8 cellular contexts compared by ENCODE assay signal in genomic region chr4:5710065-5710961, GRCh38. TPM values are rescaled to one million over a fixed set of nuclear protein-coding genes. Genes with fewer than 3 reads are reported as not detected.
DNase-seq lines count a peak whose midpoint lies in the region; ATAC-seq, FAIRE-seq and TF ChIP-seq lines count a peak whose summit lies in the region.

No MANE protein-coding gene starts in this region.

- H3K4me3 Mint-ChIP-seq in activated naive CD8-positive, alpha-beta T cell treated with anti-CD3 and anti-CD28 coated beads for 36 hours: peak overlapping the region; percentile 6

- H3K27me3 Mint-ChIP-seq in activated naive CD8-positive, alpha-beta T cell treated with anti-CD3 and anti-CD28 coated beads for 36 hours: peaks cover 59% of the 10 kb centered on the region

- in situ Hi-C loops in GM23248 (cut with MboI): no loop called here

- H3K9me2 ChIP-seq in GM23248 (ENCODE audit: insufficient read depth): no peaks in the 10 kb centered on the region

- H3K9me3 ChIP-seq in A673 (ENCODE audit: low read depth, low read length, poor library complexity, severe bottlenecking) (peaks cover 7% of the 10 kb centered on the region), GM23248 (ENCODE audit: low read depth) (no peaks in the 10 kb centered on the region), right cardiac atrium (ENCODE audit: control insufficient read depth, low read length) (no peaks in the 10 kb centered on the region), small intestine (ENCODE audit: control insufficient read depth, low read depth) (no peaks in the 10 kb centered on the region)

- H3K27me3 ChIP-seq in A673 (replicated peaks; ENCODE audit: insufficient read depth, low read depth, low read length, poor library complexity) (no peaks in the 10 kb centered on the region), GM23248 (replicated peaks; ENCODE audit: insufficient read depth) (no peaks in the 10 kb centered on the region), right cardiac atrium (ENCODE audit: control insufficient read depth, insufficient read depth) (no peaks in the 10 kb centered on the region), small intestine (ENCODE audit: control insufficient read depth in 2 of 2, insufficient read depth in 2 of 2, low read length in 2 of 2) (peaks cover 4 to 9% of the 10 kb centered on the region in 2 donors)

- peaks cover 34% of the 10 kb centered on the region for H3F3A ChIP-seq in GM23248 (ENCODE audit: insufficient read depth)

- H3K27ac ChIP-seq in A673 (ENCODE audit: low read depth, low read length, poor library complexity, severe bottlenecking) (peak overlapping the region; percentile 42), GM23248 (peak overlapping the region; percentile 85), right cardiac atrium (ENCODE audit: low read length) (peak overlapping the region; percentile 57), small intestine (ENCODE audit: low read depth in 1 of 2, low read length in 1 of 2) (peak overlapping the region in 1 of 2 donors; percentile 46)

- peak overlapping the region; percentile 59 for H3K4me3 ChIP-seq in A673 (ENCODE audit: low read depth, low read length, poor library complexity, severe bottlenecking)
- H3K4me3 ChIP-seq in GM23248: peak overlapping the region; percentile 71
- H3K4me3 ChIP-seq in right cardiac atrium (ENCODE audit: low read length): peak overlapping the region; percentile 51
- peak overlapping the region; percentile 75 for H3K4me3 ChIP-seq in skeletal muscle cell (ENCODE audit: low read depth, low read length)
- H3K4me3 ChIP-seq in small intestine (ENCODE audit: low read depth in 1 of 2, low read length in 2 of 2): no peak overlapping the region

- peaks cover 9% of the 10 kb centered on the region for H3K9me3 Mint-ChIP-seq in activated naive CD8-positive, alpha-beta T cell treated with anti-CD3 and anti-CD28 coated beads for 36 hours

- no peaks in the 10 kb centered on the region for H3K36me3 Mint-ChIP-seq in activated naive CD8-positive, alpha-beta T cell treated with anti-CD3 and anti-CD28 coated beads for 36 hours

- CTCF ChIA-PET in A673 (lab: Charles Lee): no interaction called here

- peak; percentile 41 for TF ChIP-seq CTCF in A673 (conservative IDR thresholded peaks at IDR 0.05; ENCODE audit: low read depth, low read length)

- H4K20me1 ChIP-seq in GM23248 (ENCODE audit: insufficient read depth): no peaks in the 10 kb centered on the region

- peaks cover 7% of the 10 kb centered on the region for H3K4me1 Mint-ChIP-seq in activated naive CD8-positive, alpha-beta T cell treated with anti-CD3 and anti-CD28 coated beads for 36 hours

- intact Hi-C loops in A673 (cut with micrococcal nuclease; ENCODE audit: unreplicated experiment): no loop called here
- intact Hi-C loops in right cardiac atrium (cut with DNase I): no loop called here

- POLR2A ChIA-PET in A673 (lab: Charles Lee; ENCODE audit: low non-redundant PET): no interaction called here

- peaks cover 53% of the 10 kb centered on the region for H3K79me2 ChIP-seq in GM23248 (ENCODE audit: insufficient read depth)

- H3K27ac Mint-ChIP-seq in activated naive CD8-positive, alpha-beta T cell treated with anti-CD3 and anti-CD28 coated beads for 36 hours: no peak overlapping the region

- FAIRE-seq in small intestine (lab: Jason Lieb, UNC): no peak

- peaks cover 30% of the 10 kb centered on the region for H3K4me1 ChIP-seq in A673 (ENCODE audit: insufficient read depth, low read length, poor library complexity, severe bottlenecking)
- peaks cover 34% of the 10 kb centered on the region for H3K4me1 ChIP-seq in GM23248 (ENCODE audit: insufficient read depth)
- H3K4me1 ChIP-seq in right cardiac atrium (ENCODE audit: control insufficient read depth, insufficient read depth, low read length): no peaks in the 10 kb centered on the region
- no peaks in the 10 kb centered on the region for H3K4me1 ChIP-seq in small intestine (ENCODE audit: control insufficient read depth in 2 of 2, insufficient read depth in 1 of 2, low read depth in 1 of 2, low read length in 1 of 2)

- WGBS in GM23248 (ENCODE audit: low coverage in 1 of 2, low lambda C conversion rate in 2 of 2, missing lambda C conversion rate in 2 of 2), 2 experiments: 5 to 6% methylated on average over 13 of the region's 13 CpGs
- 24% methylated on average over 13 of the region's 13 CpGs for WGBS in right cardiac atrium
- 13 to 17% (median 15%) methylated on average over 13 of the region's 13 CpGs for WGBS in small intestine, 3 donors

- H2AFZ ChIP-seq in GM23248: peak overlapping the region; percentile 87

- H3K36me3 ChIP-seq in A673 (ENCODE audit: insufficient read depth, low read length, poor library complexity, severe bottlenecking) (peaks cover 3% of the 10 kb centered on the region), GM23248 (ENCODE audit: low read depth) (peaks cover 13% of the 10 kb centered on the region; the same call in 1 of the 2 replicates), small intestine (ENCODE audit: control insufficient read depth in 2 of 2, insufficient read depth in 2 of 2, low read length in 2 of 2) (no peaks in the 10 kb centered on the region)

- H3K9ac ChIP-seq in GM23248: peak overlapping the region; percentile 84

- DNase-seq in A673 (ENCODE audit: low spot score) (peak; percentile 54), GM23248 (peak; percentile 69), right cardiac atrium (no peak), skeletal muscle cell (ENCODE audit: low read depth) (no peak), small intestine (no peak)
- no peak for DNase-seq in activated naive CD8-positive, alpha-beta T cell treated with anti-CD3 and anti-CD28 coated beads for 36 hours

- BruUV-seq in A673 (replicated peaks; lab: Mats Ljungman, UMichigan): no TSS peak

- H3K4me2 ChIP-seq in GM23248 (ENCODE audit: unreplicated experiment): peak overlapping the region; percentile 92

- ATAC-seq in right cardiac atrium: peak; percentile 7 to 30
- ATAC-seq in HG03135 (IDR thresholded peaks at IDR 0.05; ENCODE audit: unreplicated experiment): no peak
- no peak for ATAC-seq in HG02884 (IDR thresholded peaks at IDR 0.05; ENCODE audit: unreplicated experiment)

RNA-seq across cellular contexts. Expression of gene EVC, which starts 0.7 kb away (rescaled TPM):
- total RNA-seq in A673 (2021) (17.3 and 20.6 TPM in 2 replicates), right cardiac atrium (10 to 100 TPM; 11.3 to 14.0 (median 12.8) TPM)
- total RNA-seq in GM23248 (2014; rRNA removed; shearing (Covaris generic)): 36.8 and 56.2 TPM in 2 replicates
- polyA plus RNA-seq in GM23248 (2016; fragmentation: Nextera tagmentation; extraction: Ambion mirVana) (4.0 and 4.9 TPM in 2 replicates), right cardiac atrium (5.8 TPM), small intestine (1 to 10 TPM in 1 of 3 donors, under 1 TPM in 2; 0.22 to 2.0 (median 0.27) TPM)
- under 1 TPM; 0.06 to 0.08 TPM for total RNA-seq in activated naive CD8-positive, alpha-beta T cell treated with anti-CD3 and anti-CD28 coated beads for 36 hours

RNA-seq across cellular contexts. Expression of gene EVC2, which starts 2.0 kb away (rescaled TPM):
- total RNA-seq in A673 (2021): 5.6 and 6.0 TPM in 2 replicates
- 8.0 and 8.1 TPM in 2 replicates for total RNA-seq in GM23248 (2014; rRNA removed; shearing (Covaris generic))
- polyA plus RNA-seq in GM23248 (2016; fragmentation: Nextera tagmentation; extraction: Ambion mirVana): 4.3 and 4.6 TPM in 2 replicates
- total RNA-seq in activated naive CD8-positive, alpha-beta T cell treated with anti-CD3 and anti-CD28 coated beads for 36 hours: under 1 TPM in 1 of 2 experiments, not detected in 1; 0.04 TPM
- 1 to 10 TPM; 2.7 to 3.5 (median 3.2) TPM for total RNA-seq in right cardiac atrium
- 2.0 TPM for polyA plus RNA-seq in right cardiac atrium
- polyA plus RNA-seq in small intestine: 1 to 10 TPM in 1 of 3 donors, under 1 TPM in 1, not detected in 1; 0.27 to 1.3 TPM

Comparison
In these comparisons a context has a peak if more than half of its experiments do, and no peak if none do; other contexts are left out.
1. DNase-seq: peak in A673 (single experiment) and GM23248 (single experiment); none in activated naive CD8-positive, alpha-beta T cell treated with anti-CD3 and anti-CD28 coated beads for 36 hours (single experiment), right cardiac atrium (0 of 3), skeletal muscle cell (single experiment) and small intestine (single experiment).
2. H3K4me3 ChIP-seq: peak in A673 (single experiment), GM23248 (single experiment), right cardiac atrium (single experiment) and skeletal muscle cell (single experiment); none in small intestine (0 of 2).
3. ATAC-seq: peak in right cardiac atrium (2 of 2); none in HG03135 (single experiment) and HG02884 (single experiment).
4. RNA of gene EVC, which starts 0.7 kb away (total RNA-seq): 36.8 to 56.2 TPM in GM23248, 17.3 to 20.6 TPM in A673 and 11.3 to 14.0 TPM in right cardiac atrium; 0.06 to 0.08 TPM in activated naive CD8-positive, alpha-beta T cell treated with anti-CD3 and anti-CD28 coated beads for 36 hours; every median in the first group is over 10 times any median in the second.